Comparison of ENCODE assay signal across 24 cellular contexts in the genomic region with DNA sequence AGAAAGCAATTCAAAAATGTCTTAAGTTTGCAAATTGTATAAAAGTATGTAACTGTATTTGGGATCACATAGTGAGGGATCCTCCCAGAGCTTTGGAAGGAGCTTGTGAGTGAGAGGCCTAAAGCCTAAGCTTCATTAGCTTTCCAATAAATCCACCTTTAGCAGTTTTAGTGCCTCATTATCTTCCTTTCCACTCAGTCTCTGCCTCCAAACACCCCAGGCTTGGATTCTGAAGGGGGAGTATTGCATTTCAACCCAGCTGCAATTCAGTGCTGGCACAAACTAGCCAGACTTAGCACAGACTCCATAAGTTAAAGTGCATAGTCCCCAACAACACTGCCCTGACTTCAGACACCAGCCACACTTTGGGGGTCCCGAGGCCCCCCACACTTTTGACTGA.
A peak's percentile ranks its signal among the peaks of the same experiment; 100 is the strongest.
DNase-seq lines count a peak whose midpoint lies in the region; ATAC-seq and TF ChIP-seq lines count a peak whose summit lies in the region.
"Had no signal": no experiment of that assay in that cellular context is flagged by ENCODE, and none has a peak within 500 bp of the region (broad histone marks: within the 10 kb centered on the region; RNA-seq: fewer than 3 reads in every experiment).

No MANE protein-coding gene starts in this region.

- peaks cover 18% of the 10 kb centered on the region for H3K4me1 ChIP-seq in CD8-positive, alpha-beta T cell (ENCODE audit: insufficient read depth, low read length)
- H3K4me1 ChIP-seq in stomach, result peaks cover 19 to 77% (median 48%) of the 10 kb centered on the region in 4 donors
- H3K4me1 ChIP-seq in smooth muscle cell (ENCODE audit: low read depth), result no peaks in the 10 kb centered on the region

- H3K9ac ChIP-seq in smooth muscle cell (ENCODE audit: low read depth), result no peak overlapping the region
- H3K9ac ChIP-seq: SK-N-SH had no signal

- peaks cover 57% of the 10 kb centered on the region for H4K20me1 ChIP-seq in smooth muscle cell (ENCODE audit: low read depth)

- H3K4me3 ChIP-seq in CD8-positive, alpha-beta T cell (ENCODE audit: low read depth, low read length), result no peak overlapping the region
- no peak overlapping the region for H3K4me3 ChIP-seq in WERI-Rb-1 (ENCODE audit: low read depth, low read length)
- H3K4me3 ChIP-seq in stomach, result no peak overlapping the region
- H3K4me3 ChIP-seq in smooth muscle cell, result no peak overlapping the region
- H3K4me3 ChIP-seq: body of pancreas had no signal

- H3K79me2 ChIP-seq in smooth muscle cell (ENCODE audit: low read depth), result peaks cover 9% of the 10 kb centered on the region

- CTCF ChIA-PET in CD8-positive, alpha-beta T cell (lab: Charles Lee), result interaction anchor here (1.3 kb wide), 1 partner anchor 41 kb away, joined by 3 read pairs; no protein-coding TSS in a partner anchor

- no peaks in the 10 kb centered on the region for H3K9me3 ChIP-seq in CD8-positive, alpha-beta T cell (ENCODE audit: low read length)
- H3K9me3 ChIP-seq in WERI-Rb-1 (ENCODE audit: severe bottlenecking), result no peaks in the 10 kb centered on the region
- no peaks in the 10 kb centered on the region for H3K9me3 ChIP-seq in stomach
- no peaks in the 10 kb centered on the region for H3K9me3 ChIP-seq in smooth muscle cell (replicated peaks; ENCODE audit: low read depth)
- H3K9me3 ChIP-seq: body of pancreas, SK-N-SH had no signal

- no peak overlapping the region for H3K27ac ChIP-seq in CD8-positive, alpha-beta T cell (ENCODE audit: low read depth, low read length)
- H3K27ac ChIP-seq in WERI-Rb-1, result no peak overlapping the region
- H3K27ac ChIP-seq in stomach, result peak overlapping the region in 3 of 5 donors; percentile 72 to 78 (median 75)
- H3K27ac ChIP-seq in smooth muscle cell (ENCODE audit: low read depth), result no peak overlapping the region
- H3K27ac ChIP-seq: body of pancreas, VCaP had no signal

- H3K4me1 Mint-ChIP-seq in CD8-positive, alpha-beta T cell (ENCODE audit: low read depth), result peaks cover 73% of the 10 kb centered on the region
- peaks cover 18% of the 10 kb centered on the region for H3K4me1 Mint-ChIP-seq in mesothelial cell of epicardium
- H3K4me1 Mint-ChIP-seq: H9 had no signal

- TF ChIP-seq EP300 in stomach (IDR thresholded peaks at IDR 0.05), result no peak

- H3K27ac Mint-ChIP-seq in CD8-positive, alpha-beta T cell, result peak overlapping the region; percentile 45
- H3K27ac Mint-ChIP-seq in mesothelial cell of epicardium, result peak overlapping the region; percentile 63

- no peaks in the 10 kb centered on the region for H3F3A ChIP-seq in smooth muscle cell (ENCODE audit: low read depth)

- no peaks in the 10 kb centered on the region for H3K9me3 Mint-ChIP-seq in CD8-positive, alpha-beta T cell
- H3K9me3 Mint-ChIP-seq in mesothelial cell of epicardium, result no peaks in the 10 kb centered on the region
- H3K9me3 Mint-ChIP-seq: H9; immature natural killer cell; naive thymus-derived CD8-positive, alpha-beta T cell had no signal

- no peaks in the 10 kb centered on the region for H3K27me3 ChIP-seq in CD8-positive, alpha-beta T cell (ENCODE audit: insufficient read depth, low read length)
- H3K27me3 ChIP-seq in WERI-Rb-1 (ENCODE audit: insufficient read depth, low read depth, severe bottlenecking), result no peaks in the 10 kb centered on the region
- no peaks in the 10 kb centered on the region for H3K27me3 ChIP-seq in stomach
- H3K27me3 ChIP-seq in smooth muscle cell (ENCODE audit: low read depth), result no peaks in the 10 kb centered on the region
- H3K27me3 ChIP-seq: body of pancreas had no signal

- WGBS in stomach, 5 donors, result 67 to 95% (median 88%) methylated on average over 1 of the region's 1 CpG
- WGBS in smooth muscle cell (ENCODE audit: low lambda C conversion rate), result 83% methylated on average over 1 of the region's 1 CpG

- no peaks in the 10 kb centered on the region for H3K27me3 Mint-ChIP-seq in CD8-positive, alpha-beta T cell (ENCODE audit: low read depth)
- H3K27me3 Mint-ChIP-seq in mesothelial cell of epicardium (ENCODE audit: low read depth), result no peaks in the 10 kb centered on the region
- H3K27me3 Mint-ChIP-seq: naive thymus-derived CD8-positive, alpha-beta T cell had no signal

- peaks cover 9% of the 10 kb centered on the region for H3K36me3 ChIP-seq in CD8-positive, alpha-beta T cell (ENCODE audit: insufficient read depth, low read length)
- peaks cover 12% of the 10 kb centered on the region for H3K36me3 ChIP-seq in WERI-Rb-1
- peaks cover 5 to 56% (median 34%) of the 10 kb centered on the region in 4 donors for H3K36me3 ChIP-seq in stomach
- no peaks in the 10 kb centered on the region for H3K36me3 ChIP-seq in smooth muscle cell (ENCODE audit: low read depth)

- TF ChIP-seq POLR2A in stomach (IDR thresholded peaks at IDR 0.05), result no peak

- intact Hi-C loops in CD8-positive, alpha-beta T cell (cut with DNase I, micrococcal nuclease), result no loop called here
- intact Hi-C loops in stomach (cut with DNase I; ENCODE audit: low total_unique reads), result no loop called here

- peaks cover 78% of the 10 kb centered on the region for H3K36me3 Mint-ChIP-seq in CD8-positive, alpha-beta T cell
- H3K36me3 Mint-ChIP-seq in mesothelial cell of epicardium, result peaks cover 24% of the 10 kb centered on the region

- no peak overlapping the region for H2AFZ ChIP-seq in smooth muscle cell (ENCODE audit: low read depth)

- H3K4me3 Mint-ChIP-seq in CD8-positive, alpha-beta T cell, result no peak overlapping the region
- H3K4me3 Mint-ChIP-seq in mesothelial cell of epicardium, result no peak overlapping the region
- H3K4me3 Mint-ChIP-seq: CD14-positive monocyte, H9 had no signal

- no peak overlapping the region for H3K4me2 ChIP-seq in smooth muscle cell
- H3K4me2 ChIP-seq: SK-N-SH had no signal

- ATAC-seq in CD8-positive, alpha-beta T cell, result no peak
- ATAC-seq in GM21360 (IDR thresholded peaks at IDR 0.05; ENCODE audit: unreplicated experiment), result no peak
- ATAC-seq: body of pancreas; left lobe of liver; naive thymus-derived CD8-positive, alpha-beta T cell had no signal

- no peak for DNase-seq in CD8-positive, alpha-beta T cell
- DNase-seq in WERI-Rb-1 (peak; percentile 21), mesothelial cell of epicardium (ENCODE audit: low spot score in 2 of 2, unreplicated experiment in 2 of 2) (no peak), stomach (no peak), smooth muscle cell (lab: John Stamatoyannopoulos, UW; ENCODE audit: unreplicated experiment) (no peak), DMS53 treated with DMSO at 0.1 percent for 48 hours (lab: John Stamatoyannopoulos, UW; ENCODE audit: unreplicated experiment) (no peak)
- DNase-seq: activated CD4-positive, alpha-beta T cell treated with anti-CD3 and anti-CD28 coated beads, Interleukin-2, amount 50 U/mL, for 1 hour; body of pancreas; effector memory CD4-positive, alpha-beta T cell; foreskin melanocyte; H9; hippocampal formation; immature natural killer cell; Karpas-422; naive thymus-derived CD8-positive, alpha-beta T cell; NCI-H1694; NCI-H2227 treated with DMSO at 0.1 percent for 48 hours; NCI-H748 treated with DMSO at 0.1 percent for 48 hours; SK-N-SH; stimulated activated CD8-positive, alpha-beta memory T cell treated with anti-CD3 and anti-CD28 coated beads, Interleukin-4, amount 100 ng/mL, for 48 hours had no signal

- POLR2A ChIA-PET in CD8-positive, alpha-beta T cell (lab: Charles Lee), result interaction anchor here (0.6 kb wide), 1 partner anchor 116 kb away, joined by 3 read pairs; no protein-coding TSS in a partner anchor

- TF ChIP-seq CTCF in CD8-positive, alpha-beta T cell (IDR thresholded peaks at IDR 0.05), result no peak
- TF ChIP-seq CTCF in WERI-Rb-1 (IDR thresholded peaks at IDR 0.05; ENCODE audit: low read depth, low read length) (no peak), mesothelial cell of epicardium (IDR thresholded peaks at IDR 0.05; ENCODE audit: unreplicated experiment) (no peak), stomach (IDR thresholded peaks at IDR 0.05) (no peak), smooth muscle cell (IDR thresholded peaks at IDR 0.05; ENCODE audit: borderline replicate concordance, insufficient read depth, poor library complexity, severe bottlenecking) (no peak)

Comparison
In these comparisons a context has a peak if more than half of its experiments do, and no peak if none do; other contexts are left out.
1. H3K27ac ChIP-seq: peak in stomach (3 of 5); none in CD8-positive, alpha-beta T cell (single experiment), WERI-Rb-1 (single experiment) and smooth muscle cell (single experiment).